ENCODE assay signal across 1 cellular context in the genomic region with DNA sequence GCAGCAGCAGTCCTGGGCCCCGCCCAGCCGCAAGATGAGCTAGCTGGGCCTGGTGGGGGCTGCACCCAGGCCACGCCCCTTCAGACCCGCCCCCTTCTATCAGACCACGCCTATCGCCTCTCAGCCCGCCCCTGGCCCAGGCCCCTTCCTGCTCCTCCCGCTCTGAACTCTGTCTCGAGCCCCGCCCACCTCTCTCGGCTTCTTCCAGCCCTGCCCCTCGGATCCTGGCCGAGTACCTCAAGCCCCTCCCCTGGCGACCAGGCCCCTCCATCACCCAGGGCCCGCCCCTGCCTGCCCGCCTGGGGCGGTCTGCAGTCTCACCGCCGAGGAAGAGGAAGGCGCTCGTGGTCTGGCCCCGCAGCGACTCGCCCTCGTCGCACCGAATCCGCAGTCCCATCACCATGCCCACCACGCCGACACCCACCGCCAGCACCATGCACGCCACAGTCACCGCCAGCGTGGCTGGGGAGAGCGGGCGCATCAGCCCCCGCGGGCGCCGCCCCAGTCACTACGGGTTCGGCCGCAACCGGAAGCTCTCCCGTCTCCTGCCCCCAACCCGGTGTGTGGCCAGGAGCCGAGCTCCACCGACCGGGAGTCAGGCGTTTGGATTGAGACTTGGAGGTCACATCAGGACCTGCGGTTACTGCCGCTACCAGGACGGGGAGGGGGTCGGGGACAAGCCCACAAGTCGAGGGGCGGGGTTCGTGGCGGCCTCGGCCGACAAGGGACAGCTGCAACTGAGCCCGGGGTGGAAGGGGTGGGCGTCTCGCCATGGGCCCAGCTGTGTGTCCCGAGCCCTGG.
TF ChIP-seq lines count a peak whose summit lies in the region.

No MANE protein-coding gene starts in this region.

TF ChIP-seq in HepG2, 621 proteins besides CTCF, POLR2A, EP300 and RAD21 (continued from another document and continues in another):
- TF ChIP-seq, protein P1, sequence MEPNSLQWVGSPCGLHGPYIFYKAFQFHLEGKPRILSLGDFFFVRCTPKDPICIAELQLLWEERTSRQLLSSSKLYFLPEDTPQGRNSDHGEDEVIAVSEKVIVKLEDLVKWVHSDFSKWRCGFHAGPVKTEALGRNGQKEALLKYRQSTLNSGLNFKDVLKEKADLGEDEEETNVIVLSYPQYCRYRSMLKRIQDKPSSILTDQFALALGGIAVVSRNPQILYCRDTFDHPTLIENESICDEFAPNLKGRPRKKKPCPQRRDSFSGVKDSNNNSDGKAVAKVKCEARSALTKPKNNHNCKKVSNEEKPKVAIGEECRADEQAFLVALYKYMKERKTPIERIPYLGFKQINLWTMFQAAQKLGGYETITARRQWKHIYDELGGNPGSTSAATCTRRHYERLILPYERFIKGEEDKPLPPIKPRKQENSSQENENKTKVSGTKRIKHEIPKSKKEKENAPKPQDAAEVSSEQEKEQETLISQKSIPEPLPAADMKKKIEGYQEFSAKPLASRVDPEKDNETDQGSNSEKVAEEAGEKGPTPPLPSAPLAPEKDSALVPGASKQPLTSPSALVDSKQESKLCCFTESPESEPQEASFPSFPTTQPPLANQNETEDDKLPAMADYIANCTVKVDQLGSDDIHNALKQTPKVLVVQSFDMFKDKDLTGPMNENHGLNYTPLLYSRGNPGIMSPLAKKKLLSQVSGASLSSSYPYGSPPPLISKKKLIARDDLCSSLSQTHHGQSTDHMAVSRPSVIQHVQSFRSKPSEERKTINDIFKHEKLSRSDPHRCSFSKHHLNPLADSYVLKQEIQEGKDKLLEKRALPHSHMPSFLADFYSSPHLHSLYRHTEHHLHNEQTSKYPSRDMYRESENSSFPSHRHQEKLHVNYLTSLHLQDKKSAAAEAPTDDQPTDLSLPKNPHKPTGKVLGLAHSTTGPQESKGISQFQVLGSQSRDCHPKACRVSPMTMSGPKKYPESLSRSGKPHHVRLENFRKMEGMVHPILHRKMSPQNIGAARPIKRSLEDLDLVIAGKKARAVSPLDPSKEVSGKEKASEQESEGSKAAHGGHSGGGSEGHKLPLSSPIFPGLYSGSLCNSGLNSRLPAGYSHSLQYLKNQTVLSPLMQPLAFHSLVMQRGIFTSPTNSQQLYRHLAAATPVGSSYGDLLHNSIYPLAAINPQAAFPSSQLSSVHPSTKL (CRISPR knock-in tag; IDR thresholded peaks at IDR 0.05), result peak; percentile 58
- TF ChIP-seq, protein P2, sequence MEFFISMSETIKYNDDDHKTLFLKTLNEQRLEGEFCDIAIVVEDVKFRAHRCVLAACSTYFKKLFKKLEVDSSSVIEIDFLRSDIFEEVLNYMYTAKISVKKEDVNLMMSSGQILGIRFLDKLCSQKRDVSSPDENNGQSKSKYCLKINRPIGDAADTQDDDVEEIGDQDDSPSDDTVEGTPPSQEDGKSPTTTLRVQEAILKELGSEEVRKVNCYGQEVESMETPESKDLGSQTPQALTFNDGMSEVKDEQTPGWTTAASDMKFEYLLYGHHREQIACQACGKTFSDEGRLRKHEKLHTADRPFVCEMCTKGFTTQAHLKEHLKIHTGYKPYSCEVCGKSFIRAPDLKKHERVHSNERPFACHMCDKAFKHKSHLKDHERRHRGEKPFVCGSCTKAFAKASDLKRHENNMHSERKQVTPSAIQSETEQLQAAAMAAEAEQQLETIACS (CRISPR knock-in tag; IDR thresholded peaks at IDR 0.05), result no peak
- TF ChIP-seq GABPA (IDR thresholded peaks at IDR 0.05; ENCODE audit: low read depth, low read length) (no peak), GABPA (CRISPR knock-in tag; IDR thresholded peaks at IDR 0.05; ENCODE audit: low read depth) (peak; percentile 72), ZNF720 (CRISPR knock-in tag; IDR thresholded peaks at IDR 0.05) (no peak), ZNF773 (CRISPR knock-in tag; IDR thresholded peaks at IDR 0.05; ENCODE audit: borderline replicate concordance) (no peak), ZNF30 (CRISPR knock-in tag; IDR thresholded peaks at IDR 0.05) (no peak; the same call in 1 of the 2 replicates), ZNF552 (CRISPR knock-in tag; IDR thresholded peaks at IDR 0.05; ENCODE audit: borderline replicate concordance) (peak; percentile 76; the same call in 1 of the 2 replicates), ZNF264 (CRISPR knock-in tag; IDR thresholded peaks at IDR 0.05) (no peak; the same call in none of the 2 replicates), NFATC3 (CRISPR knock-in tag; IDR thresholded peaks at IDR 0.05) (peak; percentile 87; the same call in 1 of the 2 replicates), GPN1 (CRISPR knock-in tag; IDR thresholded peaks at IDR 0.05; ENCODE audit: borderline replicate concordance) (0 out of 2 replicates have a peak, but pooled peaks have one; percentile 36), ZFYVE20 (CRISPR knock-in tag; IDR thresholded peaks at IDR 0.05; ENCODE audit: borderline replicate concordance, low read depth) (no peak), NR2F2 (IDR thresholded peaks at IDR 0.05; ENCODE audit: borderline replicate concordance, low read depth) (no peak; the same call in 1 of the 2 replicates), RELA (CRISPR knock-in tag; IDR thresholded peaks at IDR 0.05) (no peak), IRX3 (CRISPR knock-in tag; IDR thresholded peaks at IDR 0.05; ENCODE audit: borderline replicate concordance, low read depth) (0 out of 2 replicates have a peak, but pooled peaks have one; percentile 67), RFX5 (IDR thresholded peaks at IDR 0.05; ENCODE audit: low read depth, low read length) (no peak), TFDP1 (CRISPR knock-in tag; IDR thresholded peaks at IDR 0.05; ENCODE audit: borderline replicate concordance) (no peak), MIER2 (CRISPR knock-in tag; IDR thresholded peaks at IDR 0.05) (peak; percentile 54; the same call in 1 of the 2 replicates), ZNF335 (CRISPR knock-in tag; IDR thresholded peaks at IDR 0.05) (peak; percentile 67; the same call in 1 of the 2 replicates), ZKSCAN8 (CRISPR knock-in tag; IDR thresholded peaks at IDR 0.05; ENCODE audit: borderline replicate concordance) (peak; percentile 25; the same call in 1 of the 2 replicates), MED13 (CRISPR knock-in tag; IDR thresholded peaks at IDR 0.05) (no peak; the same call in 1 of the 2 replicates), ZNF562 (CRISPR knock-in tag; IDR thresholded peaks at IDR 0.05; ENCODE audit: borderline replicate concordance) (no peak), ZNF530 (CRISPR knock-in tag; IDR thresholded peaks at IDR 0.05; ENCODE audit: low read depth) (no peak), ZNF790 (CRISPR knock-in tag; IDR thresholded peaks at IDR 0.05; ENCODE audit: borderline replicate concordance) (0 out of 2 replicates have a peak, but pooled peaks have one; percentile 51), ZNF770 (CRISPR knock-in tag; IDR thresholded peaks at IDR 0.05) (no peak), ZFP62 (CRISPR knock-in tag; IDR thresholded peaks at IDR 0.05) (no peak), ZNF138 (CRISPR knock-in tag; IDR thresholded peaks at IDR 0.05; ENCODE audit: low read depth) (no peak; the same call in 1 of the 2 replicates), ZNF691 (CRISPR knock-in tag; IDR thresholded peaks at IDR 0.05; ENCODE audit: borderline replicate concordance, low read depth) (no peak), ZNF550 (CRISPR knock-in tag; IDR thresholded peaks at IDR 0.05; ENCODE audit: borderline replicate concordance) (no peak), ISX (CRISPR knock-in tag; conservative IDR thresholded peaks at IDR 0.05) (no peak), ZNF382 (CRISPR knock-in tag; IDR thresholded peaks at IDR 0.05; ENCODE audit: borderline replicate concordance) (no peak), NFIC (IDR thresholded peaks at IDR 0.05; ENCODE audit: low read length) (no peak), ZNF724P (CRISPR knock-in tag; IDR thresholded peaks at IDR 0.05; ENCODE audit: borderline replicate concordance) (0 out of 2 replicates have a peak, but pooled peaks have one; percentile 21), MTA3 (CRISPR knock-in tag; IDR thresholded peaks at IDR 0.05) (no peak), ZMYM4 (CRISPR knock-in tag; IDR thresholded peaks at IDR 0.05) (peak; percentile 51; the same call in 1 of the 2 replicates), HOXA7 (CRISPR knock-in tag; IDR thresholded peaks at IDR 0.05) (no peak), SMAD1 (CRISPR knock-in tag; IDR thresholded peaks at IDR 0.05; ENCODE audit: borderline replicate concordance, low read depth) (peak; percentile 38; the same call in 1 of the 2 replicates), ZMAT3 (CRISPR knock-in tag; conservative IDR thresholded peaks at IDR 0.05) (0 out of 2 replicates have a peak, but pooled peaks have one; percentile 35), EEA1 (CRISPR knock-in tag; IDR thresholded peaks at IDR 0.05; ENCODE audit: borderline replicate concordance) (peak; percentile 93; the same call in 1 of the 2 replicates), MLLT10 (CRISPR knock-in tag; IDR thresholded peaks at IDR 0.05) (no peak), PTBP1 (IDR thresholded peaks at IDR 0.05; ENCODE audit: low read depth, low read length, poor library complexity, severe bottlenecking) (no peak), AGO1 (IDR thresholded peaks at IDR 0.05; ENCODE audit: low read depth, low read length, poor library complexity, severe bottlenecking) (peak; percentile 59), BRCA1 (CRISPR knock-in tag; IDR thresholded peaks at IDR 0.05) (no peak), ZNF292 (CRISPR knock-in tag; IDR thresholded peaks at IDR 0.05; ENCODE audit: borderline replicate concordance, low read depth) (peak; percentile 39; the same call in 1 of the 2 replicates), ZNF761 (CRISPR knock-in tag; conservative IDR thresholded peaks at IDR 0.05) (no peak; the same call in 1 of the 2 replicates), MXD4 (CRISPR knock-in tag; IDR thresholded peaks at IDR 0.05) (0 out of 2 replicates have a peak, but pooled peaks have one; percentile 45), POLR2AphosphoS5 (IDR thresholded peaks at IDR 0.05; ENCODE audit: low read depth, low read length) (peak; percentile 66), ZNF20 (CRISPR knock-in tag; IDR thresholded peaks at IDR 0.05) (peak; percentile 33; the same call in 1 of the 2 replicates)
- TF ChIP-seq, protein P3, sequence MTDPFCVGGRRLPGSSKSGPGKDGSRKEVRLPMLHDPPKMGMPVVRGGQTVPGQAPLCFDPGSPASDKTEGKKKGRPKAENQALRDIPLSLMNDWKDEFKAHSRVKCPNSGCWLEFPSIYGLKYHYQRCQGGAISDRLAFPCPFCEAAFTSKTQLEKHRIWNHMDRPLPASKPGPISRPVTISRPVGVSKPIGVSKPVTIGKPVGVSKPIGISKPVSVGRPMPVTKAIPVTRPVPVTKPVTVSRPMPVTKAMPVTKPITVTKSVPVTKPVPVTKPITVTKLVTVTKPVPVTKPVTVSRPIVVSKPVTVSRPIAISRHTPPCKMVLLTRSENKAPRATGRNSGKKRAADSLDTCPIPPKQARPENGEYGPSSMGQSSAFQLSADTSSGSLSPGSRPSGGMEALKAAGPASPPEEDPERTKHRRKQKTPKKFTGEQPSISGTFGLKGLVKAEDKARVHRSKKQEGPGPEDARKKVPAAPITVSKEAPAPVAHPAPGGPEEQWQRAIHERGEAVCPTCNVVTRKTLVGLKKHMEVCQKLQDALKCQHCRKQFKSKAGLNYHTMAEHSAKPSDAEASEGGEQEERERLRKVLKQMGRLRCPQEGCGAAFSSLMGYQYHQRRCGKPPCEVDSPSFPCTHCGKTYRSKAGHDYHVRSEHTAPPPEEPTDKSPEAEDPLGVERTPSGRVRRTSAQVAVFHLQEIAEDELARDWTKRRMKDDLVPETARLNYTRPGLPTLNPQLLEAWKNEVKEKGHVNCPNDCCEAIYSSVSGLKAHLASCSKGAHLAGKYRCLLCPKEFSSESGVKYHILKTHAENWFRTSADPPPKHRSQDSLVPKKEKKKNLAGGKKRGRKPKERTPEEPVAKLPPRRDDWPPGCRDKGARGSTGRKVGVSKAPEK (CRISPR knock-in tag; IDR thresholded peaks at IDR 0.05; ENCODE audit: borderline replicate concordance), result peak; percentile 42; the same call in 1 of the 2 replicates
- TF ChIP-seq, protein P4, sequence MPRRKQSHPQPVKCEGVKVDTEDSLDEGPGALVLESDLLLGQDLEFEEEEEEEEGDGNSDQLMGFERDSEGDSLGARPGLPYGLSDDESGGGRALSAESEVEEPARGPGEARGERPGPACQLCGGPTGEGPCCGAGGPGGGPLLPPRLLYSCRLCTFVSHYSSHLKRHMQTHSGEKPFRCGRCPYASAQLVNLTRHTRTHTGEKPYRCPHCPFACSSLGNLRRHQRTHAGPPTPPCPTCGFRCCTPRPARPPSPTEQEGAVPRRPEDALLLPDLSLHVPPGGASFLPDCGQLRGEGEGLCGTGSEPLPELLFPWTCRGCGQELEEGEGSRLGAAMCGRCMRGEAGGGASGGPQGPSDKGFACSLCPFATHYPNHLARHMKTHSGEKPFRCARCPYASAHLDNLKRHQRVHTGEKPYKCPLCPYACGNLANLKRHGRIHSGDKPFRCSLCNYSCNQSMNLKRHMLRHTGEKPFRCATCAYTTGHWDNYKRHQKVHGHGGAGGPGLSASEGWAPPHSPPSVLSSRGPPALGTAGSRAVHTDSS (CRISPR knock-in tag; conservative IDR thresholded peaks at IDR 0.05), result no peak
